Comparison of ENCODE assay signal across 36 cellular contexts in genomic region chr14:69064596-69064995, GRCh38.
"Had no signal": no experiment of that assay in that cellular context is flagged by ENCODE, and none has a peak within 500 bp of the region (broad histone marks: within the 10 kb centered on the region; RNA-seq: fewer than 3 reads in every experiment).

No MANE protein-coding gene starts in this region.

- H3K4me1 Mint-ChIP-seq: activated B cell treated with CpG ODN at 0.5 μM for 24 hours; activated naive CD4-positive, alpha-beta T cell treated with anti-CD3 and anti-CD28 coated beads, Interleukin-2, amount 10 ng/mL, durations not matched to agents 7 days and 5 days had no signal

- H3K9me3 ChIP-seq: adrenal gland, body of pancreas, esophagus muscularis mucosa, gastrocnemius medialis had no signal

- H3K27ac ChIP-seq: adrenal gland, body of pancreas, esophagus muscularis mucosa, foreskin keratinocyte, gastrocnemius medialis, WERI-Rb-1 had no signal

- H3K9me3 Mint-ChIP-seq: activated B cell treated with CpG ODN at 0.5 μM for 24 hours; activated CD8-positive, alpha-beta T cell treated with anti-CD3 and anti-CD28 coated beads for 36 hours; activated naive CD4-positive, alpha-beta T cell treated with anti-CD3 and anti-CD28 coated beads, Interleukin-2, amount 10 ng/mL, durations not matched to agents 7 days and 5 days; activated naive CD4-positive, alpha-beta T cell treated with anti-CD3 and anti-CD28 coated beads, Interleukin-2, amount 50 U/mL, for 72 hours; activated naive CD8-positive, alpha-beta T cell treated with anti-CD3 and anti-CD28 coated beads, Interleukin-2, amount 50 U/mL, for 24 hours; activated T-helper 1 cell treated with anti-CD3 and anti-CD28 coated beads, Interleukin-12 subunit alpha, Interleukin-12 subunit beta, Interleukin-2, Interleukin-4 antibody, amounts not matched to agents 30 ng/mL and 10 ng/mL and 1 ng/mL, durations not matched to agents 14 hours and 24 hours and 36 hours; activated T-helper 2 cell treated with anti-CD3 and anti-CD28 coated beads, Interferon-gamma antibody, Interleukin-2, Interleukin-4, amounts not matched to agents 10 μg/mL and 5 μg/mL and 100 μg/mL, durations not matched to agents 14 hours and 24 hours and 36 hours; effector memory CD8-positive, alpha-beta T cell; T-helper 2 cell treated with Interferon-gamma antibody and Interleukin-4, amounts not matched to agents 5 μg/mL and 100 μg/mL, for 36 hours had no signal

- H3K27me3 ChIP-seq: adrenal gland, body of pancreas, esophagus muscularis mucosa, foreskin keratinocyte, gastrocnemius medialis had no signal

- H3K27me3 Mint-ChIP-seq: activated B cell treated with CpG ODN at 0.5 μM for 24 hours; activated CD8-positive, alpha-beta memory T cell treated with anti-CD3 and anti-CD28 coated beads, Interleukin-2, amount 10 ng/mL, durations not matched to agents 7 days and 5 days; activated CD8-positive, alpha-beta T cell treated with anti-CD3 and anti-CD28 coated beads for 36 hours; activated naive CD4-positive, alpha-beta T cell treated with anti-CD3 and anti-CD28 coated beads, Interleukin-2, amount 10 ng/mL, durations not matched to agents 7 days and 5 days; activated naive CD8-positive, alpha-beta T cell treated with anti-CD3 and anti-CD28 coated beads, Interleukin-2, amount 50 U/mL, for 24 hours; effector memory CD8-positive, alpha-beta T cell; T-helper 17 cell had no signal

- FAIRE-seq: colon had no signal

- H3K4me3 ChIP-seq: adrenal gland, body of pancreas, esophagus muscularis mucosa, gastrocnemius medialis had no signal

- H3K4me1 ChIP-seq: body of pancreas, gastrocnemius medialis had no signal

- H3K27ac Mint-ChIP-seq: activated B cell treated with CpG ODN at 0.5 μM for 24 hours; activated CD8-positive, alpha-beta memory T cell treated with anti-CD3 and anti-CD28 coated beads, Interleukin-2, amount 10 ng/mL, durations not matched to agents 7 days and 5 days; activated CD8-positive, alpha-beta T cell treated with anti-CD3 and anti-CD28 coated beads for 36 hours; activated naive CD4-positive, alpha-beta T cell treated with anti-CD3 and anti-CD28 coated beads, Interleukin-2, amount 10 ng/mL, durations not matched to agents 7 days and 5 days; activated naive CD4-positive, alpha-beta T cell treated with anti-CD3 and anti-CD28 coated beads, Interleukin-2, amount 50 U/mL, for 72 hours; activated naive CD8-positive, alpha-beta T cell treated with anti-CD3 and anti-CD28 coated beads, Interleukin-2, amount 50 U/mL, for 24 hours; activated T-helper 1 cell treated with anti-CD3 and anti-CD28 coated beads, Interleukin-12 subunit alpha, Interleukin-12 subunit beta, Interleukin-2, Interleukin-4 antibody, amounts not matched to agents 30 ng/mL and 10 ng/mL and 1 ng/mL, durations not matched to agents 14 hours and 24 hours and 36 hours; activated T-helper 2 cell treated with anti-CD3 and anti-CD28 coated beads, Interferon-gamma antibody, Interleukin-2, Interleukin-4, amounts not matched to agents 10 μg/mL and 5 μg/mL and 100 μg/mL, durations not matched to agents 14 hours and 24 hours and 36 hours; T-helper 17 cell; T-helper 2 cell treated with Interferon-gamma antibody and Interleukin-4, amounts not matched to agents 5 μg/mL and 100 μg/mL, for 36 hours had no signal

- DNase-seq: activated B cell treated with CpG ODN at 0.5 μM for 24 hours; activated CD4-positive, alpha-beta T cell treated with anti-CD3 and anti-CD28 coated beads for 48 hours; activated CD4-positive, alpha-beta T cell treated with anti-CD3 and anti-CD28 coated beads, Interleukin-2, amount 50 U/mL, for 1 hour; activated CD4-positive, alpha-beta T cell treated with anti-CD3 and anti-CD28 coated beads, Interleukin-2, amount 50 U/mL, for 48 hours; activated CD8-positive, alpha-beta memory T cell treated with anti-CD3 and anti-CD28 coated beads, Interleukin-2, amount 10 ng/mL, durations not matched to agents 7 days and 5 days; activated CD8-positive, alpha-beta memory T cell treated with anti-CD3 and anti-CD28 coated beads, Interleukin-2, amount 50 U/mL, for 4 hours; activated CD8-positive, alpha-beta T cell treated with anti-CD3 and anti-CD28 coated beads for 36 hours; activated gamma-delta T cell; activated naive CD4-positive, alpha-beta T cell; activated naive CD4-positive, alpha-beta T cell treated with anti-CD3 and anti-CD28 coated beads, Interleukin-2, amount 10 ng/mL, durations not matched to agents 7 days and 5 days; activated naive CD8-positive, alpha-beta T cell treated with anti-CD3 and anti-CD28 coated beads, Interleukin-2, amount 50 U/mL, for 24 hours; activated T-cell treated with anti-CD3 and anti-CD28 coated beads, Interleukin-2, amount 50 U/mL, for 1 hour; activated T-cell treated with anti-CD3 and anti-CD28 coated beads, Interleukin-2, amount 50 U/mL, for 48 hours; adrenal gland; amygdala; aorta; body of pancreas; caudate nucleus; cortex of kidney; dermis blood vessel endothelial cell; effector CD4-positive, alpha-beta T cell; effector memory CD8-positive, alpha-beta T cell; erythroblast; foreskin keratinocyte; gastrocnemius medialis; glutamatergic neuron; T-helper 1 cell; T-helper 17 cell; T1000; WERI-Rb-1 had no signal

- H3K4me3 Mint-ChIP-seq: activated B cell treated with CpG ODN at 0.5 μM for 24 hours; activated CD8-positive, alpha-beta memory T cell treated with anti-CD3 and anti-CD28 coated beads, Interleukin-2, amount 10 ng/mL, durations not matched to agents 7 days and 5 days; activated CD8-positive, alpha-beta T cell treated with anti-CD3 and anti-CD28 coated beads for 36 hours; activated naive CD4-positive, alpha-beta T cell treated with anti-CD3 and anti-CD28 coated beads, Interleukin-2, amount 10 ng/mL, durations not matched to agents 7 days and 5 days; activated naive CD8-positive, alpha-beta T cell treated with anti-CD3 and anti-CD28 coated beads, Interleukin-2, amount 50 U/mL, for 24 hours; activated T-helper 1 cell treated with anti-CD3 and anti-CD28 coated beads, Interleukin-12 subunit alpha, Interleukin-12 subunit beta, Interleukin-2, Interleukin-4 antibody, amounts not matched to agents 30 ng/mL and 10 ng/mL and 1 ng/mL, durations not matched to agents 14 hours and 24 hours and 36 hours; effector memory CD8-positive, alpha-beta T cell; T-helper 17 cell; T-helper 2 cell treated with Interferon-gamma antibody and Interleukin-4, amounts not matched to agents 5 μg/mL and 100 μg/mL, for 36 hours had no signal
